Comparison of ENCODE assay signal across 22 cellular contexts in the genomic region with DNA sequence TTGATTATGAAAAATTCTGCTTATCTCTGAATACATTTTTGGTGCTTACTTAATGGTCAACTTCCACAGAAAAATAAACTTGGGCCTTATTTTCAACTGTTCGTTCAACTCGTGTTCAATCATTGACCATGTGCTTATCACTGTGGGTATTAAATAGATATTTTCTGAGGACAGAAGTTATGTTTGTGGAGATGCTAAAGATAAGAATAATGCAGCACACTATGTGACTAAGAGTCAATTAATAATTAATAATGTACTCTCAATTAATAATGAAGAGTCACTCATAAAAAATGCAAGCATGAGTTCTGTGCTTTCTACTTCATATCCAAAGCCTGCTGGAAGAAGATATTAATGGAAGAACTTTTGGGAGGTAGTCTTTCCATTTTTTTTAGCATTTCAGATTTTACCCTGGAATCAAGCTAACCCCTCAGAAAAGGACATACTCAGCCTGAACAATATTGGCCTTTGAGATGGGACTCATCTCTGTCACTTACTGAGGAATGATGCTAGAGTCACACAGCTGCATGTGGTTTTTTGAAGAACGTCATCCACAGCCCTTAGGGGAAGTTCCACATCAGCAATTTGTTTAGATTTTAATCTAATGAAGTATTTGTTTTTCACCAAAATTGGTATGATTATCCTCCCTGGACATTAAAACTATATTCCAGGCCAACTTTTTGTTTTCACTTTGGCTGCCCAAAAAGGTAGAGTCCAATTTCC.
A peak's percentile ranks its signal among the peaks of the same experiment; 100 is the strongest.
DNase-seq lines count a peak whose midpoint lies in the region; ATAC-seq, FAIRE-seq and TF ChIP-seq lines count a peak whose summit lies in the region.
"Had no signal": no experiment of that assay in that cellular context is flagged by ENCODE, and none has a peak within 500 bp of the region (broad histone marks: within the 10 kb centered on the region; RNA-seq: fewer than 3 reads in every experiment).

No MANE protein-coding gene starts in this region.

- H3K14ac ChIP-seq in neuronal stem cell (ENCODE audit: low read length), result no peak overlapping the region

- ATAC-seq in GM19438 (IDR thresholded peaks at IDR 0.05; ENCODE audit: low read depth, unreplicated experiment), result peak; percentile 41
- peak; percentile 68 for ATAC-seq in HG02798 (IDR thresholded peaks at IDR 0.05; ENCODE audit: poor library complexity, unreplicated experiment)
- peak; percentile 49 for ATAC-seq in HG03442 (IDR thresholded peaks at IDR 0.05; ENCODE audit: unreplicated experiment)
- ATAC-seq: activated CD4-positive, CD25-positive, alpha-beta regulatory T cell treated with anti-CD3 and anti-CD28 coated beads, Interleukin-2, amount 50 U/mL, for 24 hours; heart right ventricle; naive thymus-derived CD4-positive, alpha-beta T cell had no signal

- no peak for TF ChIP-seq CTCF in GM20000 (IDR thresholded peaks at IDR 0.05; ENCODE audit: extremely low read depth, missing control alignments)

- H2BK5ac ChIP-seq in neuronal stem cell (ENCODE audit: low read length), result no peak overlapping the region

- no peaks in the 10 kb centered on the region for H3K36me3 ChIP-seq in neuronal stem cell (replicated peaks in 1 of 2; ENCODE audit: control insufficient read depth in 2 of 2, insufficient read depth in 2 of 2, low read length in 2 of 2)
- H3K36me3 ChIP-seq: heart right ventricle, pancreas, vagina had no signal

- H2BK15ac ChIP-seq in neuronal stem cell (ENCODE audit: low read length), result no peak overlapping the region

- H3K4me3 ChIP-seq in neuronal stem cell (ENCODE audit: low read length in 2 of 2), result no peak overlapping the region
- H3K4me3 ChIP-seq: heart right ventricle, pancreas, vagina had no signal

- H3K4me1 ChIP-seq in neuronal stem cell (ENCODE audit: control insufficient read depth in 2 of 2, insufficient read depth in 1 of 2, low read depth in 1 of 2, low read length in 2 of 2), result no peaks in the 10 kb centered on the region
- H3K4me1 ChIP-seq: heart right ventricle, pancreas, vagina had no signal

- DNase-seq in GM18507 (ENCODE audit: extremely low spot score, insufficient read length, low read depth) (no peak), NCI-H2227 treated with DMSO at 0.1 percent for 48 hours (lab: John Stamatoyannopoulos, UW) (no peak), neuronal stem cell (ENCODE audit: low spot score) (no peak), GM20000 (ENCODE audit: low spot score) (no peak)
- no peak for DNase-seq in activated effector memory CD4-positive, alpha-beta T cell treated with anti-CD3 and anti-CD28 coated beads, Interleukin-2, amount 50 U/mL, for 16 hours
- DNase-seq: amniotic stem cell; CD4-positive, alpha-beta memory T cell; central memory CD4-positive, alpha-beta T cell; effector memory CD4-positive, alpha-beta T cell; heart right ventricle; IMR-90; naive thymus-derived CD4-positive, alpha-beta T cell; NCI-H2107; NCI-H526; pancreas; stimulated activated CD4-positive, alpha-beta T cell treated with anti-CD3 and anti-CD28 coated beads, Interleukin-2, amount 100 ng/mL, for 24 hours had no signal

- H2BK12ac ChIP-seq in neuronal stem cell (ENCODE audit: low read length), result no peak overlapping the region

- H3K23ac ChIP-seq in neuronal stem cell (ENCODE audit: low read depth, low read length, poor library complexity), result no peak overlapping the region

- no peak overlapping the region for H3K18ac ChIP-seq in neuronal stem cell (ENCODE audit: low read length)

- H2BK120ac ChIP-seq in neuronal stem cell (ENCODE audit: low read depth, low read length), result no peak overlapping the region

- no peak overlapping the region for H4K91ac ChIP-seq in neuronal stem cell (ENCODE audit: low read depth, low read length, poor library complexity)

- H3K9ac ChIP-seq in neuronal stem cell (ENCODE audit: low read depth, low read length, poor library complexity), result no peak overlapping the region

- H3K79me1 ChIP-seq in neuronal stem cell (ENCODE audit: low read depth, low read length), result no peaks in the 10 kb centered on the region

- H3K9me3 ChIP-seq in neuronal stem cell (replicated peaks in 1 of 2; ENCODE audit: control insufficient read depth in 2 of 2, insufficient read depth in 1 of 2, low read depth in 1 of 2, low read length in 2 of 2), result peaks cover 0 to 1% of the 10 kb centered on the region in 2 donors
- H3K9me3 ChIP-seq: heart right ventricle, pancreas, vagina had no signal

- FAIRE-seq in GM18507 (lab: Jason Lieb, UNC), result peak; percentile 60
- FAIRE-seq: islet of Langerhans, pancreas had no signal

- H4K8ac ChIP-seq in neuronal stem cell (ENCODE audit: low read depth, low read length), result no peak overlapping the region

- no peak overlapping the region for H3K27ac ChIP-seq in neuronal stem cell (replicated peaks; ENCODE audit: low read length)
- H3K27ac ChIP-seq: heart right ventricle, pancreas, vagina had no signal

- no peak overlapping the region for H3K4ac ChIP-seq in neuronal stem cell (ENCODE audit: low read length)

- H2AK5ac ChIP-seq in neuronal stem cell (ENCODE audit: low read depth, low read length), result no peak overlapping the region

- H2AFZ ChIP-seq in neuronal stem cell (ENCODE audit: low read length), result no peak overlapping the region

- WGBS in neuronal stem cell (ENCODE audit: extremely low coverage in 2 of 2, insufficient read length in 2 of 2, insufficient replicate concordance in 1 of 2), 2 donors, result no CpG with 5 or more reads among the region's 3 CpGs

- no peak overlapping the region for H3K4me2 ChIP-seq in neuronal stem cell (ENCODE audit: insufficient read depth, low read length, poor library complexity, severe bottlenecking)

- peaks cover 0 to 5% (median 0%) of the 10 kb centered on the region in 3 experiments for H3K27me3 ChIP-seq in neuronal stem cell (ENCODE audit: control insufficient read depth in 3 of 3, insufficient read depth in 3 of 3, low read depth in 1 of 3, low read length in 3 of 3)
- H3K27me3 ChIP-seq: pancreas, vagina had no signal
